In genomic region chr16:81542609-81543570, GRCh38 we compare ENCODE assay signal across 1 cellular context.
TF ChIP-seq lines count a peak whose summit lies in the region.

No MANE protein-coding gene starts in this region.

TF ChIP-seq in HepG2, 621 proteins besides CTCF, POLR2A, EP300 and RAD21 (continued from another document and continues in another):
- TF ChIP-seq ETS1 (CRISPR knock-in tag; IDR thresholded peaks at IDR 0.05) (no peak), SATB2 (CRISPR knock-in tag; IDR thresholded peaks at IDR 0.05) (no peak), ZNF570 (CRISPR knock-in tag; IDR thresholded peaks at IDR 0.05; ENCODE audit: borderline replicate concordance) (no peak), NCOR1 (IDR thresholded peaks at IDR 0.05; ENCODE audit: borderline replicate concordance, low read length) (0 out of 2 replicates have a peak, but pooled peaks have one; percentile 49), NFE2 (CRISPR knock-in tag; IDR thresholded peaks at IDR 0.05) (no peak), ZNF275 (CRISPR knock-in tag; IDR thresholded peaks at IDR 0.05; ENCODE audit: borderline replicate concordance) (no peak), SIN3B (IDR thresholded peaks at IDR 0.05; ENCODE audit: low read length) (no peak), ZFP90 (CRISPR knock-in tag; IDR thresholded peaks at IDR 0.05; ENCODE audit: borderline replicate concordance) (no peak; the same call in 1 of the 2 replicates), ZNF746 (CRISPR knock-in tag; IDR thresholded peaks at IDR 0.05) (no peak), ZNF512 (CRISPR knock-in tag; IDR thresholded peaks at IDR 0.05) (no peak), ZNF891 (CRISPR knock-in tag; IDR thresholded peaks at IDR 0.05) (peak; percentile 50; the same call in 1 of the 2 replicates), CEBPG (CRISPR knock-in tag; IDR thresholded peaks at IDR 0.05) (peak; percentile 68), ARNTL (CRISPR knock-in tag; IDR thresholded peaks at IDR 0.05) (peak; percentile 71; the same call in 1 of the 2 replicates), TCF7 (IDR thresholded peaks at IDR 0.05; ENCODE audit: low read depth) (peak; percentile 24; the same call in 1 of the 2 replicates), ONECUT2 (CRISPR knock-in tag; IDR thresholded peaks at IDR 0.05) (no peak), CREB1 (IDR thresholded peaks at IDR 0.05) (no peak), CREB1 (CRISPR knock-in tag; IDR thresholded peaks at IDR 0.05) (no peak), ZSCAN9 (CRISPR knock-in tag; IDR thresholded peaks at IDR 0.05; ENCODE audit: borderline replicate concordance) (peak; percentile 29; the same call in 1 of the 2 replicates), TEAD3 (CRISPR knock-in tag; optimal IDR thresholded peaks at IDR 0.05; ENCODE audit: borderline replicate concordance) (peak; percentile 99), ELF1 (CRISPR knock-in tag; IDR thresholded peaks at IDR 0.05) (peak; percentile 65), TEF (CRISPR knock-in tag; IDR thresholded peaks at IDR 0.05) (no peak), EHMT2 (IDR thresholded peaks at IDR 0.05; ENCODE audit: borderline replicate concordance, low read depth, low read length) (no peak), ZBTB2 (CRISPR knock-in tag; IDR thresholded peaks at IDR 0.05; ENCODE audit: low read depth) (no peak), ZNF317 (CRISPR knock-in tag; IDR thresholded peaks at IDR 0.05) (no peak), ZSCAN5A (CRISPR knock-in tag; IDR thresholded peaks at IDR 0.05; ENCODE audit: borderline replicate concordance) (no peak), KIAA2018 (CRISPR knock-in tag; IDR thresholded peaks at IDR 0.05; ENCODE audit: borderline replicate concordance) (no peak), WIZ (CRISPR knock-in tag; IDR thresholded peaks at IDR 0.05) (no peak), RERE (CRISPR knock-in tag; IDR thresholded peaks at IDR 0.05; ENCODE audit: low read depth) (peak; percentile 21; the same call in 1 of the 2 replicates), DNMT1 (CRISPR knock-in tag; IDR thresholded peaks at IDR 0.05) (no peak), NFKB2 (CRISPR knock-in tag; IDR thresholded peaks at IDR 0.05; ENCODE audit: borderline replicate concordance) (peak; percentile 85; the same call in 1 of the 2 replicates), ZNF589 (CRISPR knock-in tag; conservative IDR thresholded peaks at IDR 0.05) (no peak), SSRP1 (CRISPR knock-in tag; IDR thresholded peaks at IDR 0.05) (no peak), ZZZ3 (CRISPR knock-in tag; IDR thresholded peaks at IDR 0.05; ENCODE audit: borderline replicate concordance) (no peak), ZNF121 (CRISPR knock-in tag; IDR thresholded peaks at IDR 0.05) (peak; percentile 13; the same call in 1 of the 2 replicates), NFKBIZ (CRISPR knock-in tag; IDR thresholded peaks at IDR 0.05) (no peak), CHD4 (IDR thresholded peaks at IDR 0.05; ENCODE audit: borderline replicate concordance, low read length) (no peak), ZNF414 (CRISPR knock-in tag; IDR thresholded peaks at IDR 0.05) (peak; percentile 37; the same call in 1 of the 2 replicates), PCBP1 (IDR thresholded peaks at IDR 0.05; ENCODE audit: borderline replicate concordance, low read depth, low read length) (no peak), RFX1 (IDR thresholded peaks at IDR 0.05) (no peak), FOXA3 (CRISPR knock-in tag; IDR thresholded peaks at IDR 0.05) (peak; percentile 47; the same call in 1 of the 2 replicates)
